17 cellular contexts compared by ENCODE assay signal in the genomic region with DNA sequence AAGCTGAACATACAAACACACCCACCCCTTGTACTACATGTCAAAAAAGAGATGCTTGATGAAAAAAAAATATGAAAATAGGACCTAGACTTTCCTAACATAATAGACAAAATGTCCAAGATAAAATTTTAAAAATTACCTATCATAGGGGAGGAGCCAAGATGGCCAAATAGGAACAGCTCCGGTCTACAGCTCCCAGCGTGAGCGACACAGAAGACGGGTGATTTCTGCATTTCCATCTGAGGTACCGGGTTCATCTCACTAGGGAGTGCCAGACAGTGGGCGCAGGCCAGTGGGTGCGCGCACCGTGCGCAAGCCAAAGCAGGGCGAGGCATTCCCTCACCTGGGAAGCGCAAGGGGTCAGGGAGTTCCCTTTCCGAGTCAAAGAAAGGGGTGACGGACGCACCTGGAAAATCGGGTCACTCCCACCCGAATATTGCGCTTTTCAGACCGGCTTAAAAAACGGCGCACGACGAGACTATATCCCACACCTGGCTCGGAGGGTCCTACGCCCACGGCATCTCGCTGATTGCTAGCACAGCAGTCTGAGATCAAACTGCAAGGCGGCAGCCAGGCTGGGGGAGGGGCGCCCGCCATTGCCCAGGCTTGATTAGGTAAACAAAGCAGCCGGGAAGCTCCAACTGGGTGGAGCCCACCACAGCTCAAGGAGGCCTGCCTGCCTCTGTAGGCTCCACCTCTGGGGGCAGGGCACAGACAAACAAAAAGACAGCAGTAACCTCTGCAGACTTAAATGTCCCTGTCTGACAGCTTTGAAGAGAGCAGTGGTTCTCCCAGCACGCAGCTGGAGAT. TPM values are rescaled to one million over a fixed set of nuclear protein-coding genes. Genes with fewer than 3 reads are reported as not detected.
DNase-seq lines count a peak whose midpoint lies in the region; FAIRE-seq and TF ChIP-seq lines count a peak whose summit lies in the region.
"Not testable (repeated sequence)": the region's sequence is repeated elsewhere in the genome, so short reads cannot be mapped to it uniquely, and the experiment has no call there.
"Had no signal": no experiment of that assay in that cellular context is flagged by ENCODE, and none has a peak within 500 bp of the region (broad histone marks: within the 10 kb centered on the region; RNA-seq: fewer than 3 reads in every experiment).

No MANE protein-coding gene starts in this region.

- FAIRE-seq in keratinocyte (lab: Jason Lieb, UNC): not testable (repeated sequence)

- H3K27ac Mint-ChIP-seq in activated T-cell treated with anti-CD3 and anti-CD28 coated beads, Interleukin-2, amount 50 U/mL, for 24 hours; MCF 10A (ENCODE audit: low read depth, unreplicated experiment); nephron progenitor cell: not testable (repeated sequence)

- not testable (repeated sequence) for TF ChIP-seq POLR2A in suprapubic skin (IDR thresholded peaks at IDR 0.05)

- H3K27me3 Mint-ChIP-seq in activated T-cell treated with anti-CD3 and anti-CD28 coated beads, Interleukin-2, amount 50 U/mL, for 24 hours: peaks cover 27% of the 10 kb centered on the region
- H3K27me3 Mint-ChIP-seq in MCF 10A (ENCODE audit: insufficient read depth, unreplicated experiment): peaks cover 11% of the 10 kb centered on the region
- not testable (repeated sequence) for H3K27me3 Mint-ChIP-seq in nephron progenitor cell (ENCODE audit: low read depth, poor library complexity)

- not testable (repeated sequence) for H3K79me2 ChIP-seq in PC-9 (ENCODE audit: low read depth); keratinocyte (ENCODE audit: control insufficient read depth, insufficient read depth, low read length)

- not testable (repeated sequence) for H3K4me1 Mint-ChIP-seq in activated T-cell treated with anti-CD3 and anti-CD28 coated beads, Interleukin-2, amount 50 U/mL, for 24 hours (ENCODE audit: low read depth); MCF 10A (ENCODE audit: insufficient read depth, unreplicated experiment); nephron progenitor cell

- not testable (repeated sequence) for H4K20me1 ChIP-seq in PC-9 (ENCODE audit: insufficient read depth); keratinocyte (ENCODE audit: control insufficient read depth, extremely low read depth, insufficient read depth, low read length)

- peaks cover 15% of the 10 kb centered on the region for H3K4me1 ChIP-seq in PC-9 (replicated peaks; ENCODE audit: insufficient read depth)
- peaks cover 14% of the 10 kb centered on the region for H3K4me1 ChIP-seq in keratinocyte (ENCODE audit: control insufficient read depth, extremely low read depth, insufficient read depth, low read length)
- not testable (repeated sequence) for H3K4me1 ChIP-seq in suprapubic skin

- BruUV-seq in PC-9 (replicated peaks; lab: Mats Ljungman, UMichigan): not testable (repeated sequence)
- BruUV-seq in MCF 10A (replicated peaks; lab: Mats Ljungman, UMichigan): TSS peak; percentile 40

- not testable (repeated sequence) for H3K36me3 ChIP-seq in PC-9 (ENCODE audit: low read depth); keratinocyte (ENCODE audit: control insufficient read depth in 2 of 2, extremely low read depth in 1 of 2, insufficient read depth in 2 of 2, low read length in 2 of 2); suprapubic skin

- H3K36me3 Mint-ChIP-seq in activated T-cell treated with anti-CD3 and anti-CD28 coated beads, Interleukin-2, amount 50 U/mL, for 24 hours (ENCODE audit: low read depth); MCF 10A (ENCODE audit: insufficient read depth, unreplicated experiment); nephron progenitor cell (ENCODE audit: low read depth): not testable (repeated sequence)

- not testable (repeated sequence) for TF ChIP-seq EP300 in suprapubic skin (IDR thresholded peaks at IDR 0.05)

- not testable (repeated sequence) for H3F3A ChIP-seq in PC-9 (ENCODE audit: insufficient read depth, low read depth)

- H3K4me3 ChIP-seq in GM08714 (ENCODE audit: low read length) (0 out of 2 replicates have a peak overlapping the region, but pooled peaks have one; percentile 25), PC-9 (peak overlapping the region; percentile 62), epithelial cell of proximal tubule (ENCODE audit: low read depth, low read length) (peak overlapping the region; percentile 33), keratinocyte (ENCODE audit: control insufficient read depth in 2 of 3, extremely low read depth in 1 of 3, insufficient read depth in 2 of 3, low read depth in 1 of 3, low read length in 3 of 3) (peak overlapping the region in 2 of 3 experiments; percentile 24 to 39), suprapubic skin (peak overlapping the region; percentile 38)

- peak overlapping the region; percentile 54 for H3K27ac ChIP-seq in PC-9
- H3K27ac ChIP-seq in keratinocyte (ENCODE audit: control insufficient read depth, insufficient read depth, low read length): peak overlapping the region; percentile 82
- H3K27ac ChIP-seq in suprapubic skin: not testable (repeated sequence)

- not testable (repeated sequence) for H3K9me2 ChIP-seq in PC-9 (ENCODE audit: insufficient read depth)

- H3K9me1 ChIP-seq in keratinocyte (ENCODE audit: control insufficient read depth, extremely low read depth, insufficient read depth, low read length): not testable (repeated sequence)

- peak in 1 of 2 experiments; percentile 48 for DNase-seq in PC-9
- DNase-seq in activated T-cell treated with anti-CD3 and anti-CD28 coated beads, Interleukin-2, amount 50 U/mL, for 24 hours; MCF 10A (ENCODE audit: unreplicated experiment); epithelial cell of proximal tubule (ENCODE audit: low read depth); keratinocyte (ENCODE audit: low read depth, low spot score); nephron progenitor cell; suprapubic skin (ENCODE audit: low spot score in 2 of 2): not testable (repeated sequence)

- intact Hi-C loops in PC-9 (cut with micrococcal nuclease; ENCODE audit: unreplicated experiment); MCF 10A (cut with micrococcal nuclease): not testable (repeated sequence)

- H3K4me3 Mint-ChIP-seq in activated T-cell treated with anti-CD3 and anti-CD28 coated beads, Interleukin-2, amount 50 U/mL, for 24 hours: peak overlapping the region; percentile 58
- H3K4me3 Mint-ChIP-seq in MCF 10A (ENCODE audit: unreplicated experiment) (peak overlapping the region; percentile 69), nephron progenitor cell (peak overlapping the region; percentile 79)

- peak overlapping the region; percentile 58 for H3K9ac ChIP-seq in keratinocyte (ENCODE audit: control insufficient read depth, extremely low read depth, insufficient read depth, low read length)

- dilution Hi-C loops in keratinocyte (cut with MboI; ENCODE audit: extremely low pct_ligation_motif_present, low sequenced_read_pairs): not testable (repeated sequence)

- CTCF ChIA-PET in PC-9 (lab: Charles Lee); MCF 10A (lab: Yijun Ruan, JAX): not testable (repeated sequence)

- POLR2A ChIA-PET in PC-9 (lab: Charles Lee; ENCODE audit: unreplicated experiment): interaction anchor here (0.5 to 0.6 kb wide), 2 partner anchors 20 to 127 kb away, joined by 4 to 5 read pairs; no protein-coding TSS in a partner anchor
- POLR2A ChIA-PET in MCF 10A (lab: Yijun Ruan, JAX): interaction anchor here (0.8 to 1.9 kb wide), 6 partner anchors 11 to 40 kb away, joined by 3 to 13 read pairs (median 5); partner anchors contain the start of gene RBM41

- not testable (repeated sequence) for H3K9me3 ChIP-seq in PC-9 (ENCODE audit: insufficient read depth, low read depth); keratinocyte (ENCODE audit: control insufficient read depth, low read depth, low read length); suprapubic skin

- WGBS in suprapubic skin: 52% methylated on average over 26 of the region's 32 CpGs

- TF ChIP-seq CTCF in PC-9 (conservative IDR thresholded peaks at IDR 0.05); MCF 10A (IDR thresholded peaks at IDR 0.05; ENCODE audit: unreplicated experiment); epithelial cell of proximal tubule (conservative IDR thresholded peaks at IDR 0.05; ENCODE audit: low read depth, low read length); keratinocyte (optimal IDR thresholded peaks at IDR 0.05 in 1 of 3, IDR thresholded peaks at IDR 0.05 in 1 of 3, conservative IDR thresholded peaks at IDR 0.05 in 1 of 3; ENCODE audit: extremely low read depth in 1 of 3, insufficient read depth in 2 of 3, low read length in 3 of 3); nephron progenitor cell (IDR thresholded peaks at IDR 0.05); suprapubic skin (IDR thresholded peaks at IDR 0.05): not testable (repeated sequence)

- H2AFZ ChIP-seq in PC-9 (peak overlapping the region; percentile 81), keratinocyte (ENCODE audit: control insufficient read depth, low read length) (peak overlapping the region; percentile 4)

- not testable (repeated sequence) for H3K27me3 ChIP-seq in PC-9 (ENCODE audit: insufficient read depth, low read depth); keratinocyte (ENCODE audit: control insufficient read depth, extremely low read depth, insufficient read depth, low read length); suprapubic skin

- H3K4me2 ChIP-seq in PC-9: peak overlapping the region; percentile 79
- H3K4me2 ChIP-seq in keratinocyte (ENCODE audit: control insufficient read depth, extremely low read depth, insufficient read depth, low read depth, low read length): peak overlapping the region; percentile 24

- not testable (repeated sequence) for H3K9me3 Mint-ChIP-seq in activated T-cell treated with anti-CD3 and anti-CD28 coated beads, Interleukin-2, amount 50 U/mL, for 24 hours; MCF 10A (ENCODE audit: unreplicated experiment)
- peaks cover 19% of the 10 kb centered on the region for H3K9me3 Mint-ChIP-seq in nephron progenitor cell

RNA-seq across cellular contexts. Expression of gene RBM41, which starts 37.2 kb away (rescaled TPM):
- total RNA-seq in PC-9 (2021): 31.2 and 31.5 TPM in 2 replicates
- total RNA-seq in MCF 10A (2022): 20.2 and 24.7 TPM in 2 replicates
- 7.6 and 12.1 TPM in 2 replicates for total RNA-seq in epithelial cell of proximal tubule
- polyA plus RNA-seq in keratinocyte: 9.0 to 14.5 TPM (median 9.9 TPM) in 3 replicates
- 19.6 TPM for polyA plus RNA-seq in keratinocyte (2011; ENCODE audit: low read depth)
- 5.9 and 11.4 TPM in 2 replicates for polyA plus RNA-seq in keratinocyte (2011; cell fraction: cytosol; rRNA removed)
- polyA plus RNA-seq in keratinocyte (2011; cell fraction: nucleus; rRNA removed): 12.0 and 17.0 TPM in 2 replicates
- 8.7 and 10.6 TPM in 2 replicates for polyA plus RNA-seq in keratinocyte (2012; ENCODE audit: low replicate concordance)
- polyA minus RNA-seq in keratinocyte: 4.3 to 11.0 TPM (median 7.6 TPM) in 3 replicates
- polyA minus RNA-seq in keratinocyte (2011; cell fraction: cytosol; rRNA and poly(A)+ RNA removed): 9.0 TPM
- 10.0 and 20.9 TPM in 2 replicates for polyA minus RNA-seq in keratinocyte (2011; cell fraction: nucleus; rRNA and poly(A)+ RNA removed)
- 10 to 100 TPM; 11.7 to 29.7 (median 18.9) TPM for total RNA-seq in suprapubic skin

RNA-seq across cellular contexts. Expression of gene NUP62CL, which starts 50.4 kb away (rescaled TPM):
- 20.2 and 20.9 TPM in 2 replicates for total RNA-seq in PC-9 (2021)
- total RNA-seq in MCF 10A (2022): 4.8 and 7.3 TPM in 2 replicates
- 3.5 and 14.8 TPM in 2 replicates for total RNA-seq in epithelial cell of proximal tubule
- polyA plus RNA-seq in keratinocyte: 1.2 to 2.6 TPM (median 1.6 TPM) in 3 replicates
- 2.4 TPM for polyA plus RNA-seq in keratinocyte (2011; ENCODE audit: low read depth)
- 0.47 and 1.3 TPM in 2 replicates for polyA plus RNA-seq in keratinocyte (2011; cell fraction: cytosol; rRNA removed)
- 2.6 and 3.0 TPM in 2 replicates for polyA plus RNA-seq in keratinocyte (2011; cell fraction: nucleus; rRNA removed)
- polyA plus RNA-seq in keratinocyte (2012; ENCODE audit: low replicate concordance): 0.72 and 0.92 TPM in 2 replicates
- polyA minus RNA-seq in keratinocyte: 0.51 to 1.4 TPM in 2 of 3 replicates, not detected in the other
- not detected for polyA minus RNA-seq in keratinocyte (2011; cell fraction: cytosol; rRNA and poly(A)+ RNA removed)
- polyA minus RNA-seq in keratinocyte (2011; cell fraction: nucleus; rRNA and poly(A)+ RNA removed): 0.95 and 2.4 TPM in 2 replicates
- total RNA-seq in suprapubic skin: 1 to 10 TPM; 1.3 to 8.8 (median 1.4) TPM
- total RNA-seq: dermis blood vessel endothelial cell, glomerular endothelial cell, osteoblast, subcutaneous adipose tissue had no signal
- polyA plus RNA-seq: aorta had no signal

RNA-seq across cellular contexts. Expression of gene DNAAF6, which starts 50.6 kb away (rescaled TPM):
- total RNA-seq in PC-9 (2021) (not detected in 2 replicates), MCF 10A (2022) (not detected in 2 replicates), epithelial cell of proximal tubule (not detected in 2 replicates), suprapubic skin (not detected)
- not detected in 3 replicates for polyA plus RNA-seq in keratinocyte
- polyA plus RNA-seq in keratinocyte (2011; ENCODE audit: low read depth): not detected
- not detected in 2 replicates for polyA plus RNA-seq in keratinocyte (2011; cell fraction: cytosol; rRNA removed)
- polyA plus RNA-seq in keratinocyte (2011; cell fraction: nucleus; rRNA removed): not detected in 2 replicates
- polyA plus RNA-seq in keratinocyte (2012; ENCODE audit: low replicate concordance): not detected in 2 replicates
- polyA minus RNA-seq in keratinocyte: not detected in 3 replicates
- polyA minus RNA-seq in keratinocyte (2011; cell fraction: cytosol; rRNA and poly(A)+ RNA removed): not detected
- not detected in 2 replicates for polyA minus RNA-seq in keratinocyte (2011; cell fraction: nucleus; rRNA and poly(A)+ RNA removed)
- total RNA-seq: activated CD8-positive, alpha-beta memory T cell treated with anti-CD3 and anti-CD28 coated beads for 36 hours; aorta; dermis blood vessel endothelial cell; esophagus mucosa; glomerular endothelial cell; HT-29; kidney; osteoblast; subcutaneous adipose tissue had no signal
- polyA plus RNA-seq: aorta had no signal
